Comparison of ENCODE assay signal across 23 cellular contexts in the genomic region with DNA sequence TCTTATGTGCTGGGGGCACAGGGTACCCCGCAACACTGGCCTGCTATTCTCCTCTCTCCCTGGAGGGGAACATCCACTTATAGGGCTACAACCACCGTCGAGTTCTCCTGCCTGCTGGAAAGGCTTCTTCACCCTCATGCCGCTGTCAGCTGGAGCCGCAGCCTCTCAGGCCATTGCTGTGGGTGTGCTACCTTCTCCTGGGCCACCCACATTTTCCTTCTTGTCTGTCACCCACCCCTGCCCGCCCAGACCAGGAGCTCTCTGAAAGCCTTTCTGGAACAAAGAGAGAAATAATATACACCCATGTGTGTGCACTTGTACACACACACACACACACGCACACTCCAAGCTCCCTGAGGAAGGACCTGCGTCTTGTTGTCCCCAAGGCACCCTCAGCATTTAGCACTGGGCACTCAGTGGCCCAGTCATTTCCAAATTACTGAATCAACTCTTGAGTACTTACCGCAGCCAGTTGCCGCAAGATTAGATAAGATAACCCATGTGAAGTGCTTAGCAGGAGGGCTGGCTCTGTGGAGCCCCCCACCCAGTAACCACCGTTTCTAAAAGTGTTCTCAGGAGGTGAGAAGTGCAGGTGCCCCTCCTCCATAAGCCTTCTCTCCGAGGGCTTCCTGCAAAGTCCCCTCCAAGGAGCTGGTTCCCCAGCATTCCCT. TPM values are rescaled to one million over a fixed set of nuclear protein-coding genes. Genes with fewer than 3 reads are reported as not detected.
DNase-seq lines count a peak whose midpoint lies in the region; TF ChIP-seq lines count a peak whose summit lies in the region.
"Had no signal": no experiment of that assay in that cellular context is flagged by ENCODE, and none has a peak within 500 bp of the region (broad histone marks: within the 10 kb centered on the region; RNA-seq: fewer than 3 reads in every experiment).

No MANE protein-coding gene starts in this region.

- H3K23ac ChIP-seq in mesendoderm (ENCODE audit: low read length), result no peak overlapping the region

- H3K9ac ChIP-seq in mesendoderm (ENCODE audit: low read length), result no peak overlapping the region
- H3K9ac ChIP-seq: GM23248, KMS-11 had no signal

- H3K27me3 ChIP-seq in Peyer's patch, result no peaks in the 10 kb centered on the region
- no peaks in the 10 kb centered on the region for H3K27me3 ChIP-seq in mesendoderm (ENCODE audit: insufficient read depth, low read length, poor library complexity)

- H3K4me3 ChIP-seq in Peyer's patch, result no peak overlapping the region
- H3K4me3 ChIP-seq in mesendoderm (ENCODE audit: low read length), result no peak overlapping the region
- H3K4me3 ChIP-seq: GM23248, PC-9, SJCRH30 had no signal

- no peak overlapping the region for H3K4me2 ChIP-seq in mesendoderm (ENCODE audit: low read length)
- H3K4me2 ChIP-seq: KMS-11 had no signal

- TF ChIP-seq CTCF in Peyer's patch (IDR thresholded peaks at IDR 0.05), result no peak
- no peak for TF ChIP-seq CTCF in progenitor cell of endocrine pancreas (IDR thresholded peaks at IDR 0.05; ENCODE audit: unreplicated experiment)

- no peak overlapping the region for H2BK120ac ChIP-seq in mesendoderm (ENCODE audit: low read depth, low read length)

- in situ Hi-C loops in G401 (cut with HindIII; ENCODE audit: low sequenced_read_pairs), result no loop called here

- H3K9me3 ChIP-seq in Peyer's patch, result no peaks in the 10 kb centered on the region
- H3K9me3 ChIP-seq: SJCRH30 had no signal

- H2BK5ac ChIP-seq in mesendoderm (ENCODE audit: low read length), result no peak overlapping the region

- no peaks in the 10 kb centered on the region for H3K4me1 ChIP-seq in Peyer's patch
- H3K4me1 ChIP-seq in mesendoderm (ENCODE audit: control insufficient read depth, low read depth, low read length), result no peaks in the 10 kb centered on the region
- H3K4me1 ChIP-seq: SJCRH30 had no signal

- no peak for TF ChIP-seq POLR2A in Peyer's patch (IDR thresholded peaks at IDR 0.05)

- H3K56ac ChIP-seq in mesendoderm (ENCODE audit: low read length), result no peak overlapping the region

- no peak overlapping the region for H3K27ac Mint-ChIP-seq in progenitor cell of endocrine pancreas
- H3K27ac Mint-ChIP-seq: H9 had no signal

- H3K27ac ChIP-seq in Peyer's patch, result no peak overlapping the region
- no peak overlapping the region for H3K27ac ChIP-seq in mesendoderm (ENCODE audit: low read depth, low read length)
- H3K27ac ChIP-seq: 22Rv1, C4-2B, GM23248, KMS-11, PC-9, SJCRH30 had no signal

- no peak overlapping the region for H3K4ac ChIP-seq in mesendoderm (ENCODE audit: low read depth, low read length)

- no peak overlapping the region for H2BK15ac ChIP-seq in mesendoderm (replicated peaks; ENCODE audit: low read depth)

- H4K8ac ChIP-seq in mesendoderm (ENCODE audit: low read depth, low read length), result no peak overlapping the region

- no CpG with 5 or more reads among the region's 12 CpGs for WGBS in mesendoderm (ENCODE audit: extremely low coverage, insufficient coverage, low lambda C conversion rate)

- no peaks in the 10 kb centered on the region for H3K79me2 ChIP-seq in mesendoderm (ENCODE audit: control insufficient read depth, insufficient read depth, low read length)

- H3K36me3 Mint-ChIP-seq in progenitor cell of endocrine pancreas (ENCODE audit: insufficient read depth), result no peaks in the 10 kb centered on the region

- no peak overlapping the region for H3K4me3 Mint-ChIP-seq in progenitor cell of endocrine pancreas (ENCODE audit: low read depth)
- H3K4me3 Mint-ChIP-seq: H9 had no signal

- H3K9me3 Mint-ChIP-seq in progenitor cell of endocrine pancreas (ENCODE audit: low read depth), result no peaks in the 10 kb centered on the region
- H3K9me3 Mint-ChIP-seq: H9 had no signal

- H3K4me1 Mint-ChIP-seq in progenitor cell of endocrine pancreas (ENCODE audit: low read depth), result peaks cover 4% of the 10 kb centered on the region

- H4K5ac ChIP-seq in mesendoderm (ENCODE audit: low read length), result no peak overlapping the region

- H3K79me1 ChIP-seq in mesendoderm (ENCODE audit: low read length), result no peaks in the 10 kb centered on the region

- peaks cover 42% of the 10 kb centered on the region for H3K27me3 Mint-ChIP-seq in progenitor cell of endocrine pancreas

- H2AK5ac ChIP-seq in mesendoderm (ENCODE audit: low read length), result no peak overlapping the region

- DNase-seq in DMS79 treated with DMSO at 0.1 percent for 48 hours (lab: John Stamatoyannopoulos, UW) (peak; percentile 22), DMS79 (lab: John Stamatoyannopoulos, UW) (no peak), Peyer's patch (peak in 2 of 3 donors; percentile 5 to 31), mesendoderm (peak; percentile 44), progenitor cell of endocrine pancreas (ENCODE audit: low spot score, unreplicated experiment) (peak; percentile 4), COLO829 (ENCODE audit: low spot score) (no peak), NCI-H1105 (lab: John Stamatoyannopoulos, UW) (no peak), G401 (ENCODE audit: low spot score) (no peak)
- DNase-seq: DMS53, GM23248, H9, IMR-90, NCI-H1092 treated with DMSO at 0.1 percent for 48 hours, NCI-H146, NCI-H2029, NCI-H2227 treated with DMSO at 0.1 percent for 48 hours, NCI-H510A treated with DMSO at 0.1 percent for 48 hours, NCI-H748 treated with DMSO at 0.1 percent for 48 hours, SJCRH30 had no signal

- H3K36me3 ChIP-seq in Peyer's patch, result no peaks in the 10 kb centered on the region
- H3K36me3 ChIP-seq in mesendoderm (ENCODE audit: control insufficient read depth, insufficient read depth, low read length), result no peaks in the 10 kb centered on the region
- H3K36me3 ChIP-seq: SJCRH30 had no signal

- no peak overlapping the region for H3K18ac ChIP-seq in mesendoderm (ENCODE audit: low read length)

RNA-seq across cellular contexts. Expression of gene CPZ, which starts 50.2 kb away (rescaled TPM):
- 1 to 10 TPM in 3 of 4 donors, not detected in 1; 1.2 to 2.0 (median 1.5) TPM for total RNA-seq in Peyer's patch
- polyA plus RNA-seq in mesendoderm (2013, experiment 1 of 2), result 20.5 TPM
- 19.9 TPM for polyA plus RNA-seq in mesendoderm (2013, experiment 2 of 2)
- 0.19 and 0.29 TPM in 2 replicates for total RNA-seq in progenitor cell of endocrine pancreas
- total RNA-seq in G401 (2014; rRNA removed; shearing (Covaris generic)), result not detected in 2 replicates

Comparison
In these comparisons a context has a peak if more than half of its experiments do, and no peak if none do; other contexts are left out.
1. DNase-seq: peak in DMS79 treated with DMSO at 0.1 percent for 48 hours (single experiment), Peyer's patch (2 of 3), mesendoderm (single experiment) and progenitor cell of endocrine pancreas (single experiment); none in DMS79 (single experiment), COLO829 (single experiment), NCI-H1105 (single experiment) and G401 (single experiment).